ENCODE assay signal across 8 cellular contexts in genomic region chr1:192610114-192610958, GRCh38. TPM values are rescaled to one million over a fixed set of nuclear protein-coding genes. Genes with fewer than 3 reads are reported as not detected.
A peak's percentile ranks its signal among the peaks of the same experiment; 100 is the strongest.
DNase-seq lines count a peak whose midpoint lies in the region; ATAC-seq and TF ChIP-seq lines count a peak whose summit lies in the region.

No MANE protein-coding gene starts in this region.

- H3K4me1 ChIP-seq in H9 (ENCODE audit: insufficient read depth, low read length) = no peaks in the 10 kb centered on the region

- H3K27me3 Mint-ChIP-seq in H9 (ENCODE audit: low read depth) = no peaks in the 10 kb centered on the region
- H3K27me3 Mint-ChIP-seq in activated T-helper 1 cell treated with anti-CD3 and anti-CD28 coated beads, Interleukin-12 subunit alpha, Interleukin-12 subunit beta, Interleukin-2, Interleukin-4 antibody, amounts not matched to agents 30 ng/mL and 10 ng/mL and 1 ng/mL, durations not matched to agents 14 hours and 24 hours and 36 hours (ENCODE audit: insufficient read depth) = peaks cover 5% of the 10 kb centered on the region

- H3K14ac ChIP-seq in H9 (ENCODE audit: insufficient read depth, low read length) = no peak overlapping the region

- POLR2A ChIA-PET in AG04450 (lab: Yijun Ruan, JAX) = no interaction called here

- H4K5ac ChIP-seq in H9 (ENCODE audit: insufficient read length, low read depth, low read length) = no peak overlapping the region

- no peaks in the 10 kb centered on the region for H3K9me3 ChIP-seq in AG04450 (ENCODE audit: control insufficient read depth, insufficient read depth, low read length)
- H3K9me3 ChIP-seq in H9 (ENCODE audit: control insufficient read depth, low read depth, low read length) = no peaks in the 10 kb centered on the region
- H3K9me3 ChIP-seq in SK-N-MC (ENCODE audit: low read depth, low read length) = no peaks in the 10 kb centered on the region

- H3K27me3 ChIP-seq in AG04450 (ENCODE audit: control insufficient read depth, insufficient read depth, low read length) (no peaks in the 10 kb centered on the region), H9 (ENCODE audit: insufficient read depth, low read length) (no peaks in the 10 kb centered on the region)

- no peaks in the 10 kb centered on the region for H3K36me3 Mint-ChIP-seq in H9 (ENCODE audit: insufficient read depth in 1 of 3, low read depth in 3 of 3)
- no peaks in the 10 kb centered on the region for H3K36me3 Mint-ChIP-seq in activated T-helper 1 cell treated with anti-CD3 and anti-CD28 coated beads, Interleukin-12 subunit alpha, Interleukin-12 subunit beta, Interleukin-2, Interleukin-4 antibody, amounts not matched to agents 30 ng/mL and 10 ng/mL and 1 ng/mL, durations not matched to agents 14 hours and 24 hours and 36 hours (ENCODE audit: low read depth)

- no peak overlapping the region for H2BK20ac ChIP-seq in H9 (ENCODE audit: low read depth, low read length, poor library complexity, severe bottlenecking)

- H3K9ac ChIP-seq in H9 (ENCODE audit: extremely low read depth, insufficient read length, low read length) (no peak overlapping the region), SK-N-MC (ENCODE audit: insufficient read length) (no peak overlapping the region)

- H2AFZ ChIP-seq in H9 (ENCODE audit: low read length) = no peak overlapping the region

- H3K4me3 ChIP-seq in AG04450 (ENCODE audit: low read depth, low read length) (no peak overlapping the region), SK-N-MC (no peak overlapping the region)

- no peak overlapping the region for H3K18ac ChIP-seq in H9 (ENCODE audit: insufficient read length, low read depth, low read length)

- no peak overlapping the region for H2AK5ac ChIP-seq in H9 (ENCODE audit: insufficient read length, low read length)

- H3K36me3 ChIP-seq in SK-N-MC (ENCODE audit: insufficient read depth, low read length) = no peaks in the 10 kb centered on the region

- no peak overlapping the region for H3K4ac ChIP-seq in H9 (ENCODE audit: low read depth, low read length)

- H3K27ac ChIP-seq in AG04450 (ENCODE audit: low read depth, low read length) (no peak overlapping the region), H9 (ENCODE audit: insufficient read length, low read depth, low read length) (no peak overlapping the region), SK-N-MC (no peak overlapping the region)

- TF ChIP-seq CTCF in AG04450 (IDR thresholded peaks at IDR 0.05; ENCODE audit: low read depth, low read length) (peak; percentile 47), H9 (conservative IDR thresholded peaks at IDR 0.05) (peak; percentile 76)

- no peak overlapping the region for H2BK5ac ChIP-seq in H9 (ENCODE audit: insufficient read length, low read length)

- no peak for ATAC-seq in GM18519 (IDR thresholded peaks at IDR 0.05; ENCODE audit: low FRiP score, unreplicated experiment)

- H3K79me1 ChIP-seq in H9 (ENCODE audit: insufficient read depth, low read depth, low read length, poor library complexity, severe bottlenecking) = no peaks in the 10 kb centered on the region

- no peak overlapping the region for H3T11ph ChIP-seq in H9 (ENCODE audit: low read length)

- H3K9me3 Mint-ChIP-seq in H9 = no peaks in the 10 kb centered on the region
- no peaks in the 10 kb centered on the region for H3K9me3 Mint-ChIP-seq in activated T-helper 1 cell treated with anti-CD3 and anti-CD28 coated beads, Interleukin-12 subunit alpha, Interleukin-12 subunit beta, Interleukin-2, Interleukin-4 antibody, amounts not matched to agents 30 ng/mL and 10 ng/mL and 1 ng/mL, durations not matched to agents 14 hours and 24 hours and 36 hours

- H4K8ac ChIP-seq in H9 (replicated peaks; ENCODE audit: insufficient read length, low read depth, low read length) = no peak overlapping the region

- H3K56ac ChIP-seq in H9 (ENCODE audit: insufficient read length, low read depth, low read length) = no peak overlapping the region

- H2BK120ac ChIP-seq in H9 (ENCODE audit: low read depth, low read length, poor library complexity, severe bottlenecking) = no peak overlapping the region

- CTCF ChIA-PET in AG04450 (lab: Charles Lee) = interaction anchor here (0.7 to 5.1 kb wide), 10 partner anchors 13 to 448 kb away, joined by 3 to 42 read pairs (median 3); no protein-coding TSS in a partner anchor

- no peaks in the 10 kb centered on the region for H4K20me1 ChIP-seq in H9 (ENCODE audit: control insufficient read depth, insufficient read depth, insufficient read length)

- H3K4me3 Mint-ChIP-seq in H9 = no peak overlapping the region
- no peak overlapping the region for H3K4me3 Mint-ChIP-seq in activated T-helper 1 cell treated with anti-CD3 and anti-CD28 coated beads, Interleukin-12 subunit alpha, Interleukin-12 subunit beta, Interleukin-2, Interleukin-4 antibody, amounts not matched to agents 30 ng/mL and 10 ng/mL and 1 ng/mL, durations not matched to agents 14 hours and 24 hours and 36 hours

- DNase-seq in AG04450 (ENCODE audit: low read depth, low spot score) = no peak
- DNase-seq in H9 = no peak
- peak; percentile 28 for DNase-seq in SK-N-MC (ENCODE audit: low read depth, low spot score)
- peak; percentile 24 for DNase-seq in germinal center (ENCODE audit: low spot score)
- DNase-seq in mucosa of gallbladder (ENCODE audit: low spot score) = no peak
- no peak for DNase-seq in activated T-helper 1 cell treated with anti-CD3 and anti-CD28 coated beads, Interleukin-12 subunit alpha, Interleukin-12 subunit beta, Interleukin-2, Interleukin-4 antibody, amounts not matched to agents 30 ng/mL and 10 ng/mL and 1 ng/mL, durations not matched to agents 14 hours and 24 hours and 36 hours (ENCODE audit: low spot score)
- no peak for DNase-seq in amygdala (lab: John Stamatoyannopoulos, UW)

- H3K79me2 ChIP-seq in H9 (ENCODE audit: insufficient read depth, low read length) = no peaks in the 10 kb centered on the region

- no peak overlapping the region for H3K4me2 ChIP-seq in H9 (ENCODE audit: insufficient read depth, insufficient read length, low read length)

- intact Hi-C loops in activated T-helper 1 cell treated with anti-CD3 and anti-CD28 coated beads, Interleukin-12 subunit alpha, Interleukin-12 subunit beta, Interleukin-2, Interleukin-4 antibody, amounts not matched to agents 30 ng/mL and 10 ng/mL and 1 ng/mL, durations not matched to agents 14 hours and 24 hours and 36 hours (cut with micrococcal nuclease) = loop anchor here (1.0 kb wide), 1 partner anchor 133 kb away; no protein-coding TSS in a partner anchor

- no peak overlapping the region for H3K23ac ChIP-seq in H9 (ENCODE audit: insufficient read length, low read depth, low read length)

- no peak overlapping the region for H2BK12ac ChIP-seq in H9 (ENCODE audit: insufficient read length, low read depth, low read length)

- H3K23me2 ChIP-seq in H9 (ENCODE audit: insufficient read length, low read depth, low read length, poor library complexity, severe bottlenecking) = no peaks in the 10 kb centered on the region

- H2BK15ac ChIP-seq in H9 (ENCODE audit: low read depth, low read length) = no peak overlapping the region

- no peak overlapping the region for H4K91ac ChIP-seq in H9 (ENCODE audit: insufficient read length, low read depth, low read length)

- H3K27ac Mint-ChIP-seq in H9 = no peak overlapping the region
- H3K27ac Mint-ChIP-seq in activated T-helper 1 cell treated with anti-CD3 and anti-CD28 coated beads, Interleukin-12 subunit alpha, Interleukin-12 subunit beta, Interleukin-2, Interleukin-4 antibody, amounts not matched to agents 30 ng/mL and 10 ng/mL and 1 ng/mL, durations not matched to agents 14 hours and 24 hours and 36 hours = no peak overlapping the region

- no peaks in the 10 kb centered on the region for H3K4me1 Mint-ChIP-seq in H9
- peaks cover 14% of the 10 kb centered on the region for H3K4me1 Mint-ChIP-seq in activated T-helper 1 cell treated with anti-CD3 and anti-CD28 coated beads, Interleukin-12 subunit alpha, Interleukin-12 subunit beta, Interleukin-2, Interleukin-4 antibody, amounts not matched to agents 30 ng/mL and 10 ng/mL and 1 ng/mL, durations not matched to agents 14 hours and 24 hours and 36 hours (ENCODE audit: low read depth)

- WGBS in H9 (ENCODE audit: extremely low coverage, insufficient read length, low lambda C conversion rate) = no CpG with 5 or more reads among the region's 3 CpGs

RNA-seq across cellular contexts. Expression of gene RGS13, which starts 25.6 kb away (rescaled TPM):
- polyA plus RNA-seq in AG04450 (2011; rRNA removed) = not detected in 2 replicates
- polyA minus RNA-seq in AG04450 (2011; rRNA and poly(A)+ RNA removed) = not detected in 2 replicates
- total RNA-seq in H9 (2021) (not detected in 2 replicates), mucosa of gallbladder (3.4 TPM)
- not detected in 2 replicates for total RNA-seq in activated T-helper 1 cell treated with anti-CD3 and anti-CD28 coated beads, Interleukin-12 subunit alpha, Interleukin-12 subunit beta, Interleukin-2, Interleukin-4 antibody, amounts not matched to agents 30 ng/mL and 10 ng/mL and 1 ng/mL, durations not matched to agents 14 hours and 24 hours and 36 hours

RNA-seq across cellular contexts. Expression of gene RGS1, which starts 34.8 kb away (rescaled TPM):
- not detected in 2 replicates for polyA plus RNA-seq in AG04450 (2011; rRNA removed)
- polyA minus RNA-seq in AG04450 (2011; rRNA and poly(A)+ RNA removed) = not detected in 2 replicates
- not detected in 2 replicates for total RNA-seq in H9 (2021)
- 147 TPM for total RNA-seq in mucosa of gallbladder
- 11.8 and 12.0 TPM in 2 replicates for total RNA-seq in activated T-helper 1 cell treated with anti-CD3 and anti-CD28 coated beads, Interleukin-12 subunit alpha, Interleukin-12 subunit beta, Interleukin-2, Interleukin-4 antibody, amounts not matched to agents 30 ng/mL and 10 ng/mL and 1 ng/mL, durations not matched to agents 14 hours and 24 hours and 36 hours

Comparison
In these comparisons a context has a peak if more than half of its experiments do, and no peak if none do; other contexts are left out.
1. DNase-seq: peak in SK-N-MC (single experiment) and germinal center (single experiment); none in AG04450 (single experiment), H9 (single experiment), mucosa of gallbladder (single experiment), activated T-helper 1 cell treated with anti-CD3 and anti-CD28 coated beads, Interleukin-12 subunit alpha, Interleukin-12 subunit beta, Interleukin-2, Interleukin-4 antibody, amounts not matched to agents 30 ng/mL and 10 ng/mL and 1 ng/mL, durations not matched to agents 14 hours and 24 hours and 36 hours (single experiment) and amygdala (0 of 56).
2. RNA of gene RGS1, which starts 34.8 kb away (total RNA-seq): 147 TPM in mucosa of gallbladder (single experiment) and 11.8 to 12.0 TPM in activated T-helper 1 cell treated with anti-CD3 and anti-CD28 coated beads, Interleukin-12 subunit alpha, Interleukin-12 subunit beta, Interleukin-2, Interleukin-4 antibody, amounts not matched to agents 30 ng/mL and 10 ng/mL and 1 ng/mL, durations not matched to agents 14 hours and 24 hours and 36 hours; not detected in H9; every median in the first group is over 10 times any median in the second.